In genomic region chr6:117142145-117142544, GRCh38 we compare ENCODE assay signal across 17 cellular contexts.
A peak's percentile ranks its signal among the peaks of the same experiment; 100 is the strongest.
DNase-seq lines count a peak whose midpoint lies in the region; ATAC-seq and TF ChIP-seq lines count a peak whose summit lies in the region.
"Had no signal": no experiment of that assay in that cellular context is flagged by ENCODE, and none has a peak within 500 bp of the region (broad histone marks: within the 10 kb centered on the region; RNA-seq: fewer than 3 reads in every experiment).

No MANE protein-coding gene starts in this region.

- CTCF ChIA-PET in WTC11 (lab: Charles Lee), result interaction anchor here (1.2 to 1.3 kb wide), 2 partner anchors 63 to 126 kb away, joined by 3 to 4 read pairs; no protein-coding TSS in a partner anchor

- no peak overlapping the region for H3K4me3 Mint-ChIP-seq in WTC11
- H3K4me3 Mint-ChIP-seq: CD4-positive, CD25-positive, alpha-beta regulatory T cell; CD8-positive, alpha-beta T cell; H9 had no signal

- intact Hi-C loops in right cardiac atrium (cut with DNase I) (no loop called here), dorsolateral prefrontal cortex (cut with DNase I) (no loop called here)

- H3K9me3 Mint-ChIP-seq in WTC11, result peaks cover 30% of the 10 kb centered on the region

- H3K27me3 ChIP-seq in right atrium auricular region (no peaks in the 10 kb centered on the region), right cardiac atrium (ENCODE audit: control insufficient read depth, insufficient read depth) (no peaks in the 10 kb centered on the region), skeletal muscle tissue (ENCODE audit: control insufficient read depth in 3 of 3, insufficient read depth in 3 of 3, low read length in 3 of 3) (no peaks in the 10 kb centered on the region), dorsolateral prefrontal cortex (no peaks in the 10 kb centered on the region)
- H3K27me3 ChIP-seq: BLaER1 had no signal

- H3K4me1 Mint-ChIP-seq in WTC11, result peaks cover 18% of the 10 kb centered on the region
- H3K4me1 Mint-ChIP-seq: CD4-positive, CD25-positive, alpha-beta regulatory T cell had no signal

- H3K36me3 ChIP-seq in right atrium auricular region, result no peaks in the 10 kb centered on the region
- H3K36me3 ChIP-seq in skeletal muscle tissue (ENCODE audit: control insufficient read depth in 3 of 3, insufficient read depth in 3 of 3, low read length in 3 of 3), result no peaks in the 10 kb centered on the region
- H3K36me3 ChIP-seq: BLaER1 had no signal

- no peaks in the 10 kb centered on the region for H3K9me3 ChIP-seq in right atrium auricular region
- no peaks in the 10 kb centered on the region for H3K9me3 ChIP-seq in right cardiac atrium (ENCODE audit: control insufficient read depth, low read length)
- no peaks in the 10 kb centered on the region for H3K9me3 ChIP-seq in skeletal muscle tissue (ENCODE audit: control insufficient read depth in 3 of 3, low read length in 3 of 3)

- peaks cover 19% of the 10 kb centered on the region for H3K36me3 Mint-ChIP-seq in WTC11
- H3K36me3 Mint-ChIP-seq: CD4-positive, CD25-positive, alpha-beta regulatory T cell; CD8-positive, alpha-beta T cell had no signal

- ATAC-seq in right cardiac atrium (no peak), WTC11 (peak; percentile 63), GM19452 (IDR thresholded peaks at IDR 0.05; ENCODE audit: unreplicated experiment) (no peak)
- ATAC-seq: CD8-positive, alpha-beta T cell; HCT116 had no signal

- H3K27ac ChIP-seq in right atrium auricular region, result peak overlapping the region; percentile 39 to 75
- no peak overlapping the region for H3K27ac ChIP-seq in right cardiac atrium (ENCODE audit: low read length)
- peak overlapping the region; percentile 2 for H3K27ac ChIP-seq in skeletal muscle tissue (ENCODE audit: low read depth, low read length)
- no peak overlapping the region for H3K27ac ChIP-seq in dorsolateral prefrontal cortex
- H3K27ac ChIP-seq: BLaER1, C4-2B had no signal

- WGBS in right cardiac atrium, result 53% methylated on average over 3 of the region's 3 CpGs

- H3K27ac Mint-ChIP-seq in WTC11, result no peak overlapping the region
- H3K27ac Mint-ChIP-seq: CD4-positive, CD25-positive, alpha-beta regulatory T cell; CD8-positive, alpha-beta T cell; H9 had no signal

- POLR2A ChIA-PET in WTC11 (lab: Charles Lee), result no interaction called here

- no peaks in the 10 kb centered on the region for H3K27me3 Mint-ChIP-seq in WTC11 (ENCODE audit: low read depth)
- H3K27me3 Mint-ChIP-seq: CD4-positive, CD25-positive, alpha-beta regulatory T cell had no signal

- no peak overlapping the region for H3K9ac ChIP-seq in skeletal muscle tissue (ENCODE audit: low read depth in 1 of 3, low read length in 3 of 3)
- H3K9ac ChIP-seq: BLaER1 had no signal

- TF ChIP-seq CTCF in right atrium auricular region (IDR thresholded peaks at IDR 0.05) (no peak), WTC11 (IDR thresholded peaks at IDR 0.05) (no peak), dorsolateral prefrontal cortex (IDR thresholded peaks at IDR 0.05 in 54 of 56, conservative IDR thresholded peaks at IDR 0.05 in 2 of 56; ENCODE audit: low read depth in 1 of 56, partially characterized antibody in 56 of 56) (no peak)

- DNase-seq in right atrium auricular region (ENCODE audit: low spot score), result no peak
- no peak for DNase-seq in right cardiac atrium
- no peak for DNase-seq in WTC11 (ENCODE audit: low spot score)
- peak; percentile 12 for DNase-seq in left kidney (ENCODE audit: low read depth, low spot score)
- no peak for DNase-seq in superior temporal gyrus (ENCODE audit: extremely low spot score)
- DNase-seq in dorsolateral prefrontal cortex, result no peak
- DNase-seq: Caco-2; CD4-positive, CD25-positive, alpha-beta regulatory T cell; CD8-positive, alpha-beta T cell; DMS153; DND-41; H9 had no signal

- H3K4me3 ChIP-seq in right atrium auricular region (no peak overlapping the region), right cardiac atrium (ENCODE audit: low read length) (no peak overlapping the region), skeletal muscle tissue (ENCODE audit: low read length in 3 of 3) (no peak overlapping the region), dorsolateral prefrontal cortex (no peak overlapping the region)
- H3K4me3 ChIP-seq: BLaER1 had no signal

- peaks cover 0 to 21% of the 10 kb centered on the region in 2 donors for H3K4me1 ChIP-seq in right atrium auricular region
- H3K4me1 ChIP-seq in right cardiac atrium (ENCODE audit: control insufficient read depth, insufficient read depth, low read length), result no peaks in the 10 kb centered on the region
- H3K4me1 ChIP-seq in skeletal muscle tissue (ENCODE audit: control insufficient read depth in 3 of 3, insufficient read depth in 3 of 3, low read length in 3 of 3), result peaks cover 11 to 28% (median 21%) of the 10 kb centered on the region in 3 donors
- H3K4me1 ChIP-seq: BLaER1, Caco-2 had no signal

TF ChIP-seq in WTC11, 78 proteins besides CTCF, POLR2A, EP300 and RAD21 (continues in another document):
- TF ChIP-seq FOXK1 (CRISPR knock-in tag; IDR thresholded peaks at IDR 0.05) (no peak), ZNF425 (CRISPR knock-in tag; conservative IDR thresholded peaks at IDR 0.05) (no peak), CREB1 (CRISPR knock-in tag; IDR thresholded peaks at IDR 0.05) (no peak), SOX15 (CRISPR knock-in tag; IDR thresholded peaks at IDR 0.05) (no peak), RORB (CRISPR knock-in tag; IDR thresholded peaks at IDR 0.05) (no peak), ARID4B (CRISPR knock-in tag; IDR thresholded peaks at IDR 0.05; ENCODE audit: borderline replicate concordance) (no peak)

Comparison
In these comparisons a context has a peak if more than half of its experiments do, and no peak if none do; other contexts are left out.
1. H3K27ac ChIP-seq: peak in right atrium auricular region (2 of 2) and skeletal muscle tissue (single experiment); none in right cardiac atrium (single experiment) and dorsolateral prefrontal cortex (0 of 59).